28 cellular contexts compared by ENCODE assay signal in the genomic region with DNA sequence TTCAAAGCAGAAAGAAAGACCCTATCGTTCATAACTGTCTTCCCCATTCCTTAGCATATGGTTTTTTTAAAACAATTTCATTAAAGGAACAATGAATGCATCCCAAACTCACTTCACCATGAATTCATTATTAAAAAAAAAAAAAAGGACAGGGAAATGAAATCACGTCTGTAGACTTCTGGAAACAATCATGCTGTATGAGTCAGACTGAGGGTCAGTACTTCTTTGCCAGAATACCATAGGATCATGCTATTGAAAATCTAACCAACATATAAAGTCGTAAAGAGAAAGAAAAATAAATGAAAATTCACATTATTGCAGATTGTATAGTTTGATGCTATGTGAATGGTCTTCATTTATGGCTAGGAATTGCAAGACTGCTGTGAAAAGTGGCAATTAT.
A peak's percentile ranks its signal among the peaks of the same experiment; 100 is the strongest.
DNase-seq lines count a peak whose midpoint lies in the region; ATAC-seq and TF ChIP-seq lines count a peak whose summit lies in the region.
"Had no signal": no experiment of that assay in that cellular context is flagged by ENCODE, and none has a peak within 500 bp of the region (broad histone marks: within the 10 kb centered on the region; RNA-seq: fewer than 3 reads in every experiment).

No MANE protein-coding gene starts in this region.

- H3K9me3 Mint-ChIP-seq in glutamatergic neuron (ENCODE audit: unreplicated experiment), result no peaks in the 10 kb centered on the region
- H3K9me3 Mint-ChIP-seq: stimulated activated memory B cell treated with anti-CD40 and anti-IgM and Interleukin-4, amounts not matched to agents 10 μg/mL and 1 μg/mL and 100 μg/mL, for 72 hours; T-helper 2 cell treated with Interferon-gamma antibody and Interleukin-4, amounts not matched to agents 5 μg/mL and 100 μg/mL, for 36 hours; WTC11 had no signal

- no peak overlapping the region for H3K27ac ChIP-seq in mesenchymal stem cell (ENCODE audit: low read length, poor library complexity, severe bottlenecking)
- H3K27ac ChIP-seq: A549, gastrocnemius medialis, left lung had no signal

- no peak overlapping the region for H3K4me2 ChIP-seq in mesenchymal stem cell (ENCODE audit: low read length, poor library complexity, severe bottlenecking)
- H3K4me2 ChIP-seq: A549 had no signal

- no peaks in the 10 kb centered on the region for H3K79me1 ChIP-seq in mesenchymal stem cell (replicated peaks; ENCODE audit: low read length, poor library complexity, severe bottlenecking)

- DNase-seq in AG04449 (ENCODE audit: low read depth, low spot score) (peak; percentile 47), HT1080 (ENCODE audit: low read depth) (peak; percentile 35), dedifferentiated amniotic fluid mesenchymal stem cell (ENCODE audit: extremely low spot score) (peak; percentile 65), mesenchymal stem cell (peak; percentile 15), CD1c-positive myeloid dendritic cell (ENCODE audit: extremely low spot score) (no peak), glutamatergic neuron (no peak), GOT3 (lab: John Stamatoyannopoulos, UW) (no peak)
- DNase-seq: activated CD8-positive, alpha-beta T cell treated with anti-CD3 and anti-CD28 coated beads, Interleukin-2, amount 10 ng/mL, durations not matched to agents 7 days and 5 days; activated naive CD4-positive, alpha-beta T cell treated with anti-CD3 and anti-CD28 coated beads, Interleukin-2, amount 50 U/mL, for 16 hours; activated T-cell treated with anti-CD3 and anti-CD28 coated beads, Interleukin-2, amount 50 U/mL, for 48 hours; CD8-positive, alpha-beta memory T cell; DND-41; effector CD4-positive, alpha-beta T cell; gastrocnemius medialis; KG1; left lung; mucosa of descending colon; NCI-H1092; NCI-H2107; NCI-H526; retina; SIG-M5 had no signal

- H4K8ac ChIP-seq in mesenchymal stem cell (ENCODE audit: low read length), result no peak overlapping the region

- no peak overlapping the region for H2AFZ ChIP-seq in mesenchymal stem cell (ENCODE audit: low read depth, low read length)

- H3K4me3 ChIP-seq in AG04449 (ENCODE audit: low read depth, low read length) (no peak overlapping the region), mesenchymal stem cell (ENCODE audit: insufficient read depth in 1 of 2, low read depth in 1 of 2, low read length in 2 of 2) (no peak overlapping the region)
- H3K4me3 ChIP-seq: A549, gastrocnemius medialis, left lung, mucosa of descending colon had no signal

- H3K4ac ChIP-seq in mesenchymal stem cell (ENCODE audit: low read depth in 1 of 2, low read length in 2 of 2), result no peak overlapping the region

- TF ChIP-seq CTCF in AG04449 (IDR thresholded peaks at IDR 0.05; ENCODE audit: insufficient read depth, low read length, missing control alignments), result no peak
- TF ChIP-seq CTCF in glutamatergic neuron (IDR thresholded peaks at IDR 0.05; ENCODE audit: partially characterized antibody, unreplicated experiment), result no peak

- no peak overlapping the region for H2BK15ac ChIP-seq in mesenchymal stem cell (ENCODE audit: low read depth, poor library complexity, severe bottlenecking)

- H2AK5ac ChIP-seq in mesenchymal stem cell (ENCODE audit: low read length, severe bottlenecking), result no peak overlapping the region

- H3K27me3 Mint-ChIP-seq in glutamatergic neuron (ENCODE audit: unreplicated experiment), result no peaks in the 10 kb centered on the region
- H3K27me3 Mint-ChIP-seq: CD8-positive, alpha-beta memory T cell; stimulated activated memory B cell treated with anti-CD40 and anti-IgM and Interleukin-4, amounts not matched to agents 10 μg/mL and 1 μg/mL and 100 μg/mL, for 72 hours had no signal

- H3K4me1 Mint-ChIP-seq in glutamatergic neuron (ENCODE audit: low read depth, unreplicated experiment), result peaks cover 10% of the 10 kb centered on the region
- H3K4me1 Mint-ChIP-seq: CD8-positive, alpha-beta memory T cell; stimulated activated memory B cell treated with anti-CD40 and anti-IgM and Interleukin-4, amounts not matched to agents 10 μg/mL and 1 μg/mL and 100 μg/mL, for 72 hours; WTC11 had no signal

- no peak overlapping the region for H3K27ac Mint-ChIP-seq in glutamatergic neuron (ENCODE audit: unreplicated experiment)
- H3K27ac Mint-ChIP-seq: activated CD8-positive, alpha-beta T cell treated with anti-CD3 and anti-CD28 coated beads, Interleukin-2, amount 10 ng/mL, durations not matched to agents 7 days and 5 days; CD8-positive, alpha-beta memory T cell; stimulated activated memory B cell treated with anti-CD40 and anti-IgM and Interleukin-4, amounts not matched to agents 10 μg/mL and 1 μg/mL and 100 μg/mL, for 72 hours; T-helper 2 cell treated with Interferon-gamma antibody and Interleukin-4, amounts not matched to agents 5 μg/mL and 100 μg/mL, for 36 hours; WTC11 had no signal

- H3K36me3 ChIP-seq in mesenchymal stem cell (ENCODE audit: control insufficient read depth in 1 of 2, insufficient read depth in 2 of 2, low read depth in 1 of 2, low read length in 2 of 2), result no peaks in the 10 kb centered on the region
- H3K36me3 ChIP-seq: gastrocnemius medialis, left lung had no signal

- H3K9me3 ChIP-seq in mesenchymal stem cell (ENCODE audit: control insufficient read depth, low read length), result no peaks in the 10 kb centered on the region
- H3K9me3 ChIP-seq: A549, gastrocnemius medialis, left lung, mucosa of descending colon had no signal

- no peaks in the 10 kb centered on the region for H3K36me3 Mint-ChIP-seq in glutamatergic neuron (ENCODE audit: unreplicated experiment)
- H3K36me3 Mint-ChIP-seq: CD8-positive, alpha-beta memory T cell; stimulated activated memory B cell treated with anti-CD40 and anti-IgM and Interleukin-4, amounts not matched to agents 10 μg/mL and 1 μg/mL and 100 μg/mL, for 72 hours; WTC11 had no signal

- H3K4me1 ChIP-seq in mesenchymal stem cell (ENCODE audit: control insufficient read depth, insufficient read depth, low read depth, low read length), result no peaks in the 10 kb centered on the region
- H3K4me1 ChIP-seq: A549, gastrocnemius medialis, left lung had no signal

- no peaks in the 10 kb centered on the region for H3K27me3 ChIP-seq in mesenchymal stem cell (ENCODE audit: control insufficient read depth in 1 of 2, insufficient read depth in 1 of 2, low read length in 2 of 2)
- H3K27me3 ChIP-seq: gastrocnemius medialis, left lung had no signal

- H3K18ac ChIP-seq in mesenchymal stem cell (ENCODE audit: low read depth in 1 of 2, low read length in 2 of 2), result no peak overlapping the region

- H2BK120ac ChIP-seq in mesenchymal stem cell (ENCODE audit: low read depth, low read length), result no peak overlapping the region

- no peak for ATAC-seq in GM21576 (IDR thresholded peaks at IDR 0.05; ENCODE audit: unreplicated experiment)
- ATAC-seq: A549; activated CD8-positive, alpha-beta T cell treated with anti-CD3 and anti-CD28 coated beads, Interleukin-2, amount 10 ng/mL, durations not matched to agents 7 days and 5 days; gastrocnemius medialis; HCT116; left lung; mucosa of descending colon; stimulated activated memory B cell treated with anti-CD40 and anti-IgM and Interleukin-4, amounts not matched to agents 10 μg/mL and 1 μg/mL and 100 μg/mL, for 72 hours; WTC11 had no signal

- H2BK12ac ChIP-seq in mesenchymal stem cell (ENCODE audit: low read length in 2 of 2), result no peak overlapping the region

- no peak overlapping the region for H3K4me3 Mint-ChIP-seq in glutamatergic neuron (ENCODE audit: unreplicated experiment)
- H3K4me3 Mint-ChIP-seq: activated CD8-positive, alpha-beta T cell treated with anti-CD3 and anti-CD28 coated beads, Interleukin-2, amount 10 ng/mL, durations not matched to agents 7 days and 5 days; CD8-positive, alpha-beta memory T cell; stimulated activated memory B cell treated with anti-CD40 and anti-IgM and Interleukin-4, amounts not matched to agents 10 μg/mL and 1 μg/mL and 100 μg/mL, for 72 hours; T-helper 2 cell treated with Interferon-gamma antibody and Interleukin-4, amounts not matched to agents 5 μg/mL and 100 μg/mL, for 36 hours; WTC11 had no signal

- H2BK5ac ChIP-seq in mesenchymal stem cell (ENCODE audit: low read depth, low read length, poor library complexity, severe bottlenecking), result no peak overlapping the region

- H3K23ac ChIP-seq in mesenchymal stem cell (ENCODE audit: low read length in 2 of 2), result no peak overlapping the region

- peak overlapping the region; percentile 40 for H3K9ac ChIP-seq in mesenchymal stem cell (ENCODE audit: low read length)

- no peak overlapping the region for H3K14ac ChIP-seq in mesenchymal stem cell (ENCODE audit: low read length in 2 of 2)

- POLR2A ChIA-PET in AG04449 (lab: Yijun Ruan, JAX), result no interaction called here

- CTCF ChIA-PET in AG04449 (lab: Yijun Ruan, JAX), result no interaction called here

- no peak overlapping the region for H4K91ac ChIP-seq in mesenchymal stem cell (ENCODE audit: low read length)

- WGBS in mesenchymal stem cell, result 17% methylated on average over 2 of the region's 3 CpGs

Comparison
In these comparisons a context has a peak if more than half of its experiments do, and no peak if none do; other contexts are left out.
1. DNase-seq: peak in AG04449 (single experiment), HT1080 (single experiment), dedifferentiated amniotic fluid mesenchymal stem cell (single experiment) and mesenchymal stem cell (single experiment); none in CD1c-positive myeloid dendritic cell (single experiment), glutamatergic neuron (single experiment) and GOT3 (single experiment).